Comparison of ENCODE assay signal across 33 cellular contexts in the genomic region with DNA sequence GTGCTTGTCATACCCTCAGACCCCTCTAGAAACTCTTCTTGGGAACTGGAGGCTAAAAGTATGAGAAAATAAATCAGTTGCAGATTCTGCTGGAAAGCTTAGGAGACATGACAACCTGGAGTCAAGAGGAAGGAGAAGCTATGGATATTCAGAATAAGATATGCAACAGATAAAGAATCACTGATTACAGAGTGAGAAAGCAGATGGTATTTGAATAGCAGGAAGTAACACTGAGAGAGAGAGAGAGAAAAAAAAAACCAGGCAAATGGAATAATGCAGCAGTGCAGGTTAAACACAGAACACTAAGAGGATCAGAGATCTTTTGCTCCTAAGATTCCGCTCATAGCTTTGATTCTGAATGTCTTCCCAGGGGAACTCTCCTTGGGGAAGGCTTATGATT.
"Had no signal": no experiment of that assay in that cellular context is flagged by ENCODE, and none has a peak within 500 bp of the region (broad histone marks: within the 10 kb centered on the region; RNA-seq: fewer than 3 reads in every experiment).

No MANE protein-coding gene starts in this region.

- H3K79me2 ChIP-seq: hepatocyte had no signal

- H3K27me3 ChIP-seq: body of pancreas, breast epithelium, cardiac muscle cell, colonic mucosa, esophagus squamous epithelium, gastroesophageal sphincter, heart right ventricle, hepatocyte had no signal

- H3K27ac Mint-ChIP-seq: activated B cell treated with CpG ODN at 0.5 μM for 24 hours; activated CD8-positive, alpha-beta T cell treated with anti-CD3 and anti-CD28 coated beads for 36 hours; activated naive CD8-positive, alpha-beta T cell; activated T-helper 17 cell treated with anti-CD3 and anti-CD28 coated beads, Interleukin-2, amount 50 U/mL, for 72 hours had no signal

- H3K9me3 Mint-ChIP-seq: activated T-cell treated with anti-CD3 and anti-CD28 coated beads, Interleukin-2, amount 50 U/mL, for 4 hours had no signal

- H3K36me3 Mint-ChIP-seq: activated naive CD8-positive, alpha-beta T cell had no signal

- FAIRE-seq: endometrium, endothelial cell of umbilical vein had no signal

- H3K27me3 Mint-ChIP-seq: activated B cell treated with CpG ODN at 0.5 μM for 24 hours; activated CD8-positive, alpha-beta T cell treated with anti-CD3 and anti-CD28 coated beads for 36 hours; activated naive CD8-positive, alpha-beta T cell; activated T-helper 17 cell treated with anti-CD3 and anti-CD28 coated beads, Interleukin-2, amount 50 U/mL, for 72 hours had no signal

- H3K4me3 Mint-ChIP-seq: activated B cell treated with CpG ODN at 0.5 μM for 24 hours; activated CD8-positive, alpha-beta T cell treated with anti-CD3 and anti-CD28 coated beads for 36 hours; activated naive CD8-positive, alpha-beta T cell; activated T-cell treated with anti-CD3 and anti-CD28 coated beads, Interleukin-2, amount 50 U/mL, for 4 hours; activated T-helper 17 cell treated with anti-CD3 and anti-CD28 coated beads, Interleukin-2, amount 50 U/mL, for 72 hours had no signal

- H3K4me3 ChIP-seq: body of pancreas, breast epithelium, cardiac muscle cell, colonic mucosa, esophagus squamous epithelium, gastroesophageal sphincter, heart right ventricle, hepatocyte had no signal

- H3K9me3 ChIP-seq: body of pancreas, breast epithelium, colonic mucosa, esophagus squamous epithelium, gastroesophageal sphincter, heart right ventricle had no signal

- H3K27ac ChIP-seq: body of pancreas, breast epithelium, cardiac muscle cell, colonic mucosa, epithelial cell of prostate, esophagus squamous epithelium, gastroesophageal sphincter, heart right ventricle, hepatocyte, VCaP had no signal

- H2AFZ ChIP-seq: hepatocyte had no signal

- H3K4me2 ChIP-seq: hepatocyte had no signal

- H3K4me1 Mint-ChIP-seq: activated B cell treated with CpG ODN at 0.5 μM for 24 hours; activated T-helper 17 cell treated with anti-CD3 and anti-CD28 coated beads, Interleukin-2, amount 50 U/mL, for 72 hours had no signal

- ATAC-seq: activated CD4-positive, CD25-positive, alpha-beta regulatory T cell treated with anti-CD3 and anti-CD28 coated beads, Interleukin-2, amount 50 U/mL, for 24 hours; activated CD8-positive, alpha-beta T cell treated with anti-CD3 and anti-CD28 coated beads for 36 hours; activated T-cell treated with anti-CD3 and anti-CD28 coated beads, Interleukin-2, amount 50 U/mL, for 4 hours; activated T-helper 17 cell treated with anti-CD3 and anti-CD28 coated beads, Interleukin-2, amount 50 U/mL, for 72 hours; body of pancreas; gastroesophageal sphincter; heart right ventricle had no signal

- H3K36me3 ChIP-seq: breast epithelium, cardiac muscle cell, colonic mucosa, esophagus squamous epithelium, gastroesophageal sphincter, heart right ventricle had no signal

- H3K4me1 ChIP-seq: body of pancreas, breast epithelium, colonic mucosa, esophagus squamous epithelium, gastroesophageal sphincter, heart right ventricle had no signal

- DNase-seq: activated B cell treated with CpG ODN at 0.5 μM for 24 hours; activated CD4-positive, alpha-beta T cell treated with anti-CD3 and anti-CD28 coated beads for 48 hours; activated CD4-positive, alpha-beta T cell treated with anti-CD3 and anti-CD28 coated beads, Interleukin-2, amount 50 U/mL, for 1 hour; activated CD4-positive, alpha-beta T cell treated with anti-CD3 and anti-CD28 coated beads, Interleukin-2, amount 50 U/mL, for 48 hours; activated CD8-positive, alpha-beta memory T cell treated with anti-CD3 and anti-CD28 coated beads for 24 hours; activated CD8-positive, alpha-beta T cell treated with anti-CD3 and anti-CD28 coated beads for 36 hours; activated effector memory CD4-positive, alpha-beta T cell treated with Interleukin-2 at 50 U/mL for 16 hours; activated gamma-delta T cell treated with Interleukin-2 at 50 U/mL for 16 hours; activated naive CD4-positive, alpha-beta T cell treated with anti-CD3 and anti-CD28 coated beads, Interleukin-2, amount 50 U/mL, for 16 hours; activated naive CD4-positive, alpha-beta T cell treated with Interleukin-2 at 50 U/mL for 16 hours; activated T-cell treated with anti-CD3 and anti-CD28 coated beads, Interleukin-2, amount 50 U/mL, for 4 hours; amniotic stem cell; anterior cingulate cortex; body of pancreas; central memory CD4-positive, alpha-beta T cell; cerebellar nuclear complex; colonic mucosa; effector CD8-positive, alpha-beta T cell; esophagus squamous epithelium; foreskin melanocyte; heart right ventricle; T-helper 2 cell had no signal
